ENCODE assay signal across 1 cellular context in the genomic region with DNA sequence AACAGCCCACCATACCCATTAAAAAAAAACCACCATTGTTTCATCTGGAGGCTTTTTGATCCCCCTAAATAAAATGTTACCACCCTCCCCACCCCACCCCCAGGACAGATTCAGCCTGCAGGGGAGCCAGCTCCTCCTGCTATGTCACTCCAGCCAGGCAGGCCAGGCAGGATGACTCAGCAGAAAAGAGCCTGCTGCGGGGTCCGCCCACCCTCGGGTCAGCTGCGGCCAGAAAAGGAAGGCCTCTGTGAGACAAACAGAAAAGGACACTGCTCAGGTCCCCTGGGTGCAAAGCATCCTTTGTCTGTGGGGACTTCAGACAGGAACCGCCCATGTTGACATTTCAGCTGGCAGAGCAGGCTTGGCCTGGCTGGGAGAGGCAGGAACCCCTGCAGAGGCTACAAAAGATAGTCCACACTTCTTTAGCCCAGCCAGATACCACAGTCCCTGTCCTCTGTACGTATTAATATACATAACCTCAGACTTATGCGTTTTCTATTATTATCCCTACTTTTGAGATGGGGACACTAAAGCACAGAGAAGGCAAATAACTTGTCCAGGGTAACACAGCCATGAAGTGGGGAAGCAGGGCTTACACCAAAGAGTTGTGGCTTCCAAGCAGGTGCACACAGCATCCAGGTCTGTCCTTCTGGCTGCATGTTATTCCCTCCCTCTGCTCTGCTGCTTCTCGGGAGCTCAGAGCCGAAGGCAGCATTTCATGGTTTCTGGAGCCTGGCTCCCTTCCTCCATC.
TF ChIP-seq lines count a peak whose summit lies in the region.

No MANE protein-coding gene starts in this region.

TF ChIP-seq in K562, 482 proteins besides CTCF, POLR2A, EP300 and RAD21 (continued from another document and continues in another):
- TF ChIP-seq ZNF280B (CRISPR knock-in tag; IDR thresholded peaks at IDR 0.05) (no peak), HCFC1 (IDR thresholded peaks at IDR 0.05; ENCODE audit: low read depth, low read length) (0 out of 2 replicates have a peak, but pooled peaks have one; percentile 16), SUPT5H (IDR thresholded peaks at IDR 0.05) (no peak), JUN (IDR thresholded peaks at IDR 0.05; ENCODE audit: borderline replicate concordance, low read depth, low read length) (0 out of 2 replicates have a peak, but pooled peaks have one; percentile 40), JUN (CRISPR knock-in tag; IDR thresholded peaks at IDR 0.05; ENCODE audit: borderline replicate concordance) (no peak), CREM (IDR thresholded peaks at IDR 0.05; ENCODE audit: low read depth) (peak; percentile 50), HMG20B (CRISPR knock-in tag; IDR thresholded peaks at IDR 0.05) (no peak), CEBPZ (IDR thresholded peaks at IDR 0.05; ENCODE audit: borderline replicate concordance, low read depth, low read length) (no peak), CREBBP (IDR thresholded peaks at IDR 0.05; ENCODE audit: low read depth, low read length) (no peak), ZNF785 (CRISPR knock-in tag; IDR thresholded peaks at IDR 0.05) (no peak), ZNF511 (CRISPR knock-in tag; IDR thresholded peaks at IDR 0.05) (no peak), ZEB2 (IDR thresholded peaks at IDR 0.05) (no peak), ZNF3 (CRISPR knock-in tag; IDR thresholded peaks at IDR 0.05) (no peak), MED1 (CRISPR knock-in tag; IDR thresholded peaks at IDR 0.05; ENCODE audit: borderline replicate concordance) (no peak), DNMT1 (IDR thresholded peaks at IDR 0.05) (no peak), PML (IDR thresholded peaks at IDR 0.05; ENCODE audit: low read length) (no peak), HOMEZ (CRISPR knock-in tag; IDR thresholded peaks at IDR 0.05) (no peak), KLF13 (tag; IDR thresholded peaks at IDR 0.05; ENCODE audit: borderline replicate concordance, low read depth) (no peak; the same call in 1 of the 2 replicates), FOXM1 (IDR thresholded peaks at IDR 0.05; ENCODE audit: low read depth) (no peak), FOXM1 (CRISPR knock-in tag; IDR thresholded peaks at IDR 0.05; ENCODE audit: low read depth) (no peak), FOSL1 (tag; conservative IDR thresholded peaks at IDR 0.05) (peak; percentile 50), GTF2B (IDR thresholded peaks at IDR 0.05; ENCODE audit: extremely low read depth, insufficient read length) (no peak), ZFX (CRISPR knock-in tag; IDR thresholded peaks at IDR 0.05) (peak; percentile 38), SMARCC2 (IDR thresholded peaks at IDR 0.05; ENCODE audit: low read depth) (peak; percentile 50; the same call in 1 of the 2 replicates), PKNOX1 (IDR thresholded peaks at IDR 0.05) (peak; percentile 75), ELF2 (CRISPR knock-in tag; IDR thresholded peaks at IDR 0.05) (no peak), TFAM (CRISPR knock-in tag; conservative IDR thresholded peaks at IDR 0.05) (no peak), RAD51 (IDR thresholded peaks at IDR 0.05; ENCODE audit: borderline replicate concordance, low read depth) (no peak), FOXK1 (CRISPR knock-in tag; IDR thresholded peaks at IDR 0.05; ENCODE audit: borderline replicate concordance) (no peak), CTCFL (IDR thresholded peaks at IDR 0.05; ENCODE audit: borderline replicate concordance, insufficient read depth, low read depth, low read length, poor library complexity, severe bottlenecking) (no peak), HDAC2 (IDR thresholded peaks at IDR 0.05) (no peak), THRB (CRISPR knock-in tag; conservative IDR thresholded peaks at IDR 0.05) (no peak), JUND (IDR thresholded peaks at IDR 0.05; ENCODE audit: borderline replicate concordance, low read depth, low read length) (peak; percentile 85), JUND (tag; IDR thresholded peaks at IDR 0.05; ENCODE audit: borderline replicate concordance, low read depth, low read length) (peak; percentile 31; the same call in 1 of the 3 replicates), ZNF699 (CRISPR knock-in tag; IDR thresholded peaks at IDR 0.05; ENCODE audit: insufficient replicate concordance) (no peak), MTF1 (CRISPR knock-in tag; IDR thresholded peaks at IDR 0.05; ENCODE audit: borderline replicate concordance) (no peak), ZSCAN29 (IDR thresholded peaks at IDR 0.05) (no peak), CGGBP1 (CRISPR knock-in tag; IDR thresholded peaks at IDR 0.05) (no peak), POLR3A (IDR thresholded peaks at IDR 0.05; ENCODE audit: borderline replicate concordance, extremely low read depth, insufficient read depth, insufficient read length) (no peak), ZNF780A (CRISPR knock-in tag; IDR thresholded peaks at IDR 0.05) (no peak), SIN3B (IDR thresholded peaks at IDR 0.05; ENCODE audit: low read depth) (no peak), ZNF398 (CRISPR knock-in tag; IDR thresholded peaks at IDR 0.05) (no peak)
- TF ChIP-seq, protein P1, sequence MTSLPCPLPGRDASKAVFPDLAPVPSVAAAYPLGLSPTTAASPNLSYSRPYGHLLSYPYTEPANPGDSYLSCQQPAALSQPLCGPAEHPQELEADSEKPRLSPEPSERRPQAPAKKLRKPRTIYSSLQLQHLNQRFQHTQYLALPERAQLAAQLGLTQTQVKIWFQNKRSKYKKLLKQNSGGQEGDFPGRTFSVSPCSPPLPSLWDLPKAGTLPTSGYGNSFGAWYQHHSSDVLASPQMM (CRISPR knock-in tag; IDR thresholded peaks at IDR 0.05) = no peak
- TF ChIP-seq, protein P2, sequence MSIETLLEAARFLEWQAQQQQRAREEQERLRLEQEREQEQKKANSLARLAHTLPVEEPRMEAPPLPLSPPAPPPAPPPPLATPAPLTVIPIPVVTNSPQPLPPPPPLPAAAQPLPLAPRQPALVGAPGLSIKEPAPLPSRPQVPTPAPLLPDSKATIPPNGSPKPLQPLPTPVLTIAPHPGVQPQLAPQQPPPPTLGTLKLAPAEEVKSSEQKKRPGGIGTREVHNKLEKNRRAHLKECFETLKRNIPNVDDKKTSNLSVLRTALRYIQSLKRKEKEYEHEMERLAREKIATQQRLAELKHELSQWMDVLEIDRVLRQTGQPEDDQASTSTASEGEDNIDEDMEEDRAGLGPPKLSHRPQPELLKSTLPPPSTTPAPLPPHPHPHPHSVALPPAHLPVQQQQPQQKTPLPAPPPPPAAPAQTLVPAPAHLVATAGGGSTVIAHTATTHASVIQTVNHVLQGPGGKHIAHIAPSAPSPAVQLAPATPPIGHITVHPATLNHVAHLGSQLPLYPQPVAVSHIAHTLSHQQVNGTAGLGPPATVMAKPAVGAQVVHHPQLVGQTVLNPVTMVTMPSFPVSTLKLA (conservative IDR thresholded peaks at IDR 0.05) = peak in 1 of 2 experiments; percentile 34; a peak in 1 of 4 replicates
